Comparison of ENCODE assay signal across 15 cellular contexts in the genomic region with DNA sequence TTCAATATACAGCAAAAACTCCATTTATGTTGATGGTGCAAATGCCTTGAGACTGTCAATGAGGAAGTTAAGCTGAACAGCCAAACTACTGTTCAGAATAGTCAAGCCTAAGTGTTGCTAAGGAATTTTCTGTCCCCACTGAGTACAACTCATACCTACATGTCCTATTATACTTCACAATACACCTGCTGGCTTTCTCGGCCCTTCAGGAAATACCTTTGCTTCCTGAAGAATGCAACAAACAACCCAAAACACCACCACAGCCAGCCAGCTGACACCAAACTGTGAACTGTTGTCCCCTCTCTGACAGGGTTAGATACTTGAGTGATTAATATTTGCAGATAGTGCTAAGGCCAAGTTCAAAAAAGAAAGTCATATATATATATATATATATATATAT.
"Had no signal": no experiment of that assay in that cellular context is flagged by ENCODE, and none has a peak within 500 bp of the region (broad histone marks: within the 10 kb centered on the region; RNA-seq: fewer than 3 reads in every experiment).

No MANE protein-coding gene starts in this region.

- H3K27ac Mint-ChIP-seq: activated CD8-positive, alpha-beta memory T cell treated with anti-CD3 and anti-CD28 coated beads, Interleukin-2, amount 10 ng/mL, durations not matched to agents 7 days and 5 days; stimulated activated naive CD8-positive, alpha-beta T cell treated with anti-CD3 and anti-CD28 coated beads, Interleukin-15, amount 100 ng/mL, for 72 hours had no signal

- DNase-seq: activated CD4-positive, alpha-beta T cell treated with anti-CD3 and anti-CD28 coated beads for 1 hour; activated CD4-positive, alpha-beta T cell treated with anti-CD3 and anti-CD28 coated beads, Interleukin-2, amount 50 U/mL, for 4 hours; activated CD8-positive, alpha-beta memory T cell treated with anti-CD3 and anti-CD28 coated beads, Interleukin-2, amount 10 ng/mL, durations not matched to agents 7 days and 5 days; activated naive CD4-positive, alpha-beta T cell treated with anti-CD3 and anti-CD28 coated beads, Interleukin-2, amount 50 U/mL, for 16 hours; activated T-cell treated with anti-CD3 and anti-CD28 coated beads, Interleukin-2, amount 50 U/mL, for 1 hour; left lung; mammary epithelial cell; pancreas; sigmoid colon; stimulated activated CD4-positive, alpha-beta T cell treated with anti-CD3 and anti-CD28 coated beads, Interleukin-1b, Interleukin-23, amount 100 ng/mL, for 48 hours; stimulated activated naive CD8-positive, alpha-beta T cell treated with anti-CD3 and anti-CD28 coated beads, Interleukin-15, amount 100 ng/mL, for 72 hours; T-helper 9 cell; upper lobe of left lung had no signal

- H3K9me3 ChIP-seq: left lung, pancreas, sigmoid colon, upper lobe of left lung had no signal

- ATAC-seq: activated CD8-positive, alpha-beta memory T cell treated with anti-CD3 and anti-CD28 coated beads, Interleukin-2, amount 10 ng/mL, durations not matched to agents 7 days and 5 days; esophagus mucosa; stimulated activated naive CD8-positive, alpha-beta T cell treated with anti-CD3 and anti-CD28 coated beads, Interleukin-15, amount 100 ng/mL, for 72 hours had no signal

- H3K4me3 Mint-ChIP-seq: activated CD8-positive, alpha-beta memory T cell treated with anti-CD3 and anti-CD28 coated beads, Interleukin-2, amount 10 ng/mL, durations not matched to agents 7 days and 5 days; neural progenitor cell; stimulated activated naive CD8-positive, alpha-beta T cell treated with anti-CD3 and anti-CD28 coated beads, Interleukin-15, amount 100 ng/mL, for 72 hours had no signal

- H3K27me3 Mint-ChIP-seq: activated CD8-positive, alpha-beta memory T cell treated with anti-CD3 and anti-CD28 coated beads, Interleukin-2, amount 10 ng/mL, durations not matched to agents 7 days and 5 days; stimulated activated naive CD8-positive, alpha-beta T cell treated with anti-CD3 and anti-CD28 coated beads, Interleukin-15, amount 100 ng/mL, for 72 hours had no signal

- H3K4me1 ChIP-seq: neural progenitor cell had no signal

- H3K36me3 ChIP-seq: left lung, neural progenitor cell, pancreas, sigmoid colon, upper lobe of left lung had no signal

- H3K9ac ChIP-seq: neural progenitor cell had no signal

- H3K27ac ChIP-seq: neural progenitor cell had no signal

- H3K27me3 ChIP-seq: left lung, neural progenitor cell, pancreas, sigmoid colon, upper lobe of left lung had no signal

- H3K4me3 ChIP-seq: left lung, neural progenitor cell, pancreas, sigmoid colon, upper lobe of left lung had no signal

- H3K9me3 Mint-ChIP-seq: neural progenitor cell had no signal

- H3K36me3 Mint-ChIP-seq: neural progenitor cell had no signal
